In the genomic region with DNA sequence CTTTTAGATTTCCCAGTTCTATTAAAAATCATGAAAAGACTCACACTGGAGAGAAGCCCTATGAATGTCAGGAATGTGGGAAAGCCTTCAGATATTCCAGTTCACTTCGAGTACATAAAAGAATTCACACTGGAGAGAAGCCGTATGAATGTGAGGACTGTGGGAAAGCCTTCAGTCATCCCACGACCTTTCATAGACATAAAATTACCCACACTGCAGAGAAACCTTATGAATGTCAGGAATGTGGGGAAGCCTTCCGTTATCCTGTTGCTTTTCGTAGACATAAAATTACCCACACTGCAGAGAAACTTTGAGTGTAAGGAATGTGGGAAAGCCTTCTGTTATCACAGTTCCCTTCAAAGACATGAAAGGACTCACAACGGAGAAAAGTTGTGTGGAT, we compare ENCODE assay signal across 17 cellular contexts. TPM values are rescaled to one million over a fixed set of nuclear protein-coding genes. Genes with fewer than 3 reads are reported as not detected.
DNase-seq lines count a peak whose midpoint lies in the region; ATAC-seq, FAIRE-seq and TF ChIP-seq lines count a peak whose summit lies in the region.
"Had no signal": no experiment of that assay in that cellular context is flagged by ENCODE, and none has a peak within 500 bp of the region (broad histone marks: within the 10 kb centered on the region; RNA-seq: fewer than 3 reads in every experiment).

No MANE protein-coding gene starts in this region.

- no peak overlapping the region for H4K8ac ChIP-seq in mesendoderm (ENCODE audit: low read depth, low read length)

- no peak overlapping the region for H3K23ac ChIP-seq in mesendoderm (ENCODE audit: low read length)

- H3K56ac ChIP-seq in mesendoderm (ENCODE audit: low read length): no peak overlapping the region

- TF ChIP-seq POLR2A in GM12878 (IDR thresholded peaks at IDR 0.05; ENCODE audit: low read depth, low read length): no peak

- DNase-seq in DMS53 (lab: John Stamatoyannopoulos, UW): peak; percentile 14
- DNase-seq in DMS53 treated with DMSO at 0.1 percent for 48 hours (lab: John Stamatoyannopoulos, UW; ENCODE audit: unreplicated experiment): no peak
- peak; percentile 5 for DNase-seq in LHCN-M2 (ENCODE audit: low read depth)
- DNase-seq in GM12878 (ENCODE audit: low read depth, low spot score): no peak
- DNase-seq in mesendoderm: no peak
- no peak for DNase-seq in HK-2 (ENCODE audit: unreplicated experiment)
- DNase-seq in activated CD4-positive, CD25-positive, alpha-beta regulatory T cell treated with anti-CD3 and anti-CD28 coated beads, Interleukin-2, amount 50 U/mL, for 72 hours: no peak
- no peak for DNase-seq in NCI-H146 (lab: John Stamatoyannopoulos, UW)
- DNase-seq: 8988T; CD4-positive, alpha-beta memory T cell; DMS79; H7 had no signal

- H4K20me1 ChIP-seq in GM12878 (ENCODE audit: control insufficient read depth, insufficient read depth): no peaks in the 10 kb centered on the region

- H3K9ac ChIP-seq in GM12878 (ENCODE audit: control insufficient read depth, insufficient read depth, low read length) (no peak overlapping the region), mesendoderm (ENCODE audit: low read length) (no peak overlapping the region)

- no peak overlapping the region for H2AK5ac ChIP-seq in mesendoderm (ENCODE audit: low read length)

- H3K36me3 ChIP-seq in GM12878 (ENCODE audit: control insufficient read depth in 2 of 2, insufficient read depth in 2 of 2, low read length in 1 of 2) (peaks cover 0 to 2% of the 10 kb centered on the region in 2 experiments; a peak in 1 of 4 replicates), mesendoderm (ENCODE audit: control insufficient read depth, insufficient read depth, low read length) (peaks cover 6% of the 10 kb centered on the region)

- H3K9me3 ChIP-seq in GM12878 (replicated peaks; ENCODE audit: control insufficient read depth, insufficient read depth, low read length): peaks cover 22% of the 10 kb centered on the region

- in situ Hi-C loops in GM12878 (cut with MboI): no loop called here

- no peak overlapping the region for H3K4ac ChIP-seq in mesendoderm (ENCODE audit: low read depth, low read length)

- H3K4me1 ChIP-seq in GM12878 (ENCODE audit: control insufficient read depth, insufficient read depth, low read length) (no peaks in the 10 kb centered on the region), mesendoderm (ENCODE audit: control insufficient read depth, low read depth, low read length) (no peaks in the 10 kb centered on the region)

- H3K79me2 ChIP-seq in GM12878 (ENCODE audit: control insufficient read depth, insufficient read depth, low read length): no peaks in the 10 kb centered on the region
- H3K79me2 ChIP-seq in mesendoderm (ENCODE audit: control insufficient read depth, insufficient read depth, low read length): no peaks in the 10 kb centered on the region

- no peak for FAIRE-seq in GM12878 (lab: Jason Lieb, UNC)
- FAIRE-seq: D721Med, GM12891, HTR-8/SVneo had no signal

- H3K27ac ChIP-seq in GM12878 (ENCODE audit: control insufficient read depth, insufficient read depth) (no peak overlapping the region), mesendoderm (ENCODE audit: low read depth, low read length) (no peak overlapping the region)
- H3K27ac ChIP-seq: C4-2B had no signal

- POLR2A ChIA-PET in GM12878 (lab: Charles Lee): no interaction called here

- no peaks in the 10 kb centered on the region for H3K79me1 ChIP-seq in mesendoderm (ENCODE audit: low read length)

- no peak overlapping the region for H2AFZ ChIP-seq in GM12878 (ENCODE audit: control insufficient read depth, low read depth, low read length)
- H2AFZ ChIP-seq: GM23338 had no signal

- H2BK15ac ChIP-seq in mesendoderm (replicated peaks; ENCODE audit: low read depth): no peak overlapping the region

- H3K4me3 ChIP-seq in GM12878: no peak overlapping the region
- peak overlapping the region; percentile 35 for H3K4me3 ChIP-seq in mesendoderm (ENCODE audit: low read length)
- H3K4me3 ChIP-seq: GM23338 had no signal

- no peak overlapping the region for H3K18ac ChIP-seq in mesendoderm (ENCODE audit: low read length)

- H3K4me2 ChIP-seq in GM12878 (ENCODE audit: control insufficient read depth, insufficient read depth) (no peak overlapping the region), mesendoderm (ENCODE audit: low read length) (no peak overlapping the region)
- H3K4me2 ChIP-seq: GM23338 had no signal

- no peak overlapping the region for H2BK120ac ChIP-seq in mesendoderm (ENCODE audit: low read depth, low read length)

- SMC1A ChIA-PET in GM12878 (lab: Charles Lee; ENCODE audit: uncharacterized antibody, unreplicated experiment): no interaction called here

- TF ChIP-seq EP300 in GM12878 (IDR thresholded peaks at IDR 0.05; ENCODE audit: borderline replicate concordance in 1 of 2, control insufficient read depth in 1 of 2, low read depth in 2 of 2, low read length in 2 of 2): no peak

- TF ChIP-seq CTCF in GM12878 (IDR thresholded peaks at IDR 0.05 in 2 of 3, conservative IDR thresholded peaks at IDR 0.05 in 1 of 3; ENCODE audit: control insufficient read depth in 2 of 3, extremely low read depth in 1 of 3, insufficient read depth in 1 of 3, low read depth in 3 of 3, low read length in 3 of 3): no peak

- 66% methylated on average over 6 of the region's 6 CpGs for WGBS in GM12878 (ENCODE audit: insufficient coverage, insufficient replicate concordance, low lambda C conversion rate, missing lambda C conversion rate)
- WGBS in mesendoderm (ENCODE audit: extremely low coverage, insufficient coverage, low lambda C conversion rate): no CpG with 5 or more reads among the region's 6 CpGs

- H2BK5ac ChIP-seq in mesendoderm (ENCODE audit: low read length): no peak overlapping the region

- H3K27me3 ChIP-seq in GM12878 (replicated peaks in 1 of 2; ENCODE audit: control insufficient read depth in 2 of 2, insufficient read depth in 2 of 2, low read length in 1 of 2) (no peaks in the 10 kb centered on the region), mesendoderm (ENCODE audit: insufficient read depth, low read length, poor library complexity) (no peaks in the 10 kb centered on the region)

- ATAC-seq in GM12878: no peak
- ATAC-seq: GM23338 had no signal

- no peak overlapping the region for H4K5ac ChIP-seq in mesendoderm (ENCODE audit: low read length)

- intact Hi-C loops in GM12878 (cut with micrococcal nuclease; ENCODE audit: unreplicated experiment): no loop called here

- no TSS peak for BruUV-seq in GM12878 (replicated peaks; lab: Mats Ljungman, UMichigan)

- RAD21 ChIA-PET in GM12878 (lab: Charles Lee; ENCODE audit: unreplicated experiment): no interaction called here

- CTCF ChIA-PET in GM12878 (lab: Yijun Ruan, JAX): no interaction called here

- TF ChIP-seq RAD21 in GM12878 (IDR thresholded peaks at IDR 0.05; ENCODE audit: insufficient read depth, low read depth, low read length): no peak

TF ChIP-seq in GM12878, 131 proteins besides CTCF, POLR2A, EP300 and RAD21:
- TF ChIP-seq CBX3 (IDR thresholded peaks at IDR 0.05; ENCODE audit: borderline replicate concordance, low read depth) (no peak), KLF5 (IDR thresholded peaks at IDR 0.05; ENCODE audit: partially characterized antibody) (peak; percentile 71), CBX5 (IDR thresholded peaks at IDR 0.05; ENCODE audit: low read depth) (peak; percentile 51; the same call in 1 of the 2 replicates)

RNA-seq across cellular contexts. Expression of gene ZNF627, which starts 55.2 kb away (rescaled TPM):
- 18.8 and 19.2 TPM in 2 replicates for total RNA-seq in LHCN-M2 (2014; rRNA removed)
- 5.8 TPM for polyA plus RNA-seq in LHCN-M2 (2012)
- total RNA-seq in GM12878 (2013; cell fraction: nucleolus; rRNA removed): 33.2 and 33.4 TPM in 2 replicates
- total RNA-seq in GM12878 (2014; rRNA removed): 10.9 and 12.5 TPM in 2 replicates
- 13.6 and 14.1 TPM in 2 replicates for total RNA-seq in GM12878 (2014; rRNA removed; fragmentation: Illumina TruSeq; extraction: Trizol)
- 9.8 and 10.3 TPM in 2 replicates for total RNA-seq in GM12878 (2021)
- 5.9 TPM for polyA plus RNA-seq in GM12878 (2011; ENCODE audit: low read depth)
- 13.7 and 19.8 TPM in 2 replicates for polyA plus RNA-seq in GM12878 (2011; rRNA removed)
- 6.4 and 8.5 TPM in 2 replicates for polyA plus RNA-seq in GM12878 (2011; cell fraction: cytosol; rRNA removed)
- polyA plus RNA-seq in GM12878 (2011; cell fraction: nucleus; rRNA removed): 7.1 and 8.5 TPM in 2 replicates
- polyA plus RNA-seq in GM12878 (2012): 5.8 and 8.1 TPM in 2 replicates
- polyA plus RNA-seq in GM12878 (2014; fragmentation: Illumina TruSeq; extraction: Trizol): 10.6 and 11.4 TPM in 2 replicates
- polyA plus RNA-seq in GM12878 (2014; fragmentation: Nextera tagmentation; extraction: Ambion mirVana): 1 to 10 TPM; 5.1 to 5.4 TPM
- 4.8 and 6.3 TPM in 2 replicates for polyA plus RNA-seq in GM12878 (2014; rRNA removed)
- 10 to 100 TPM in 1 of 2 experiments, 1 to 10 TPM in 1; 9.4 to 10.5 TPM for polyA plus RNA-seq in GM12878 (2016; fragmentation: Nextera tagmentation; extraction: Ambion mirVana)
- polyA minus RNA-seq in GM12878 (2011; rRNA and poly(A)+ RNA removed): 18.2 and 18.7 TPM in 2 replicates
- polyA minus RNA-seq in GM12878 (2011; cell fraction: cytosol; rRNA and poly(A)+ RNA removed): 4.8 and 10.2 TPM in 2 replicates
- polyA minus RNA-seq in GM12878 (2011; cell fraction: nucleus; rRNA and poly(A)+ RNA removed): 3.7 and 5.0 TPM in 2 replicates
- polyA plus RNA-seq in mesendoderm (2013, experiment 1 of 2): 7.0 TPM
- 6.6 TPM for polyA plus RNA-seq in mesendoderm (2013, experiment 2 of 2)

Comparison
In these comparisons a context has a peak if more than half of its experiments do, and no peak if none do; other contexts are left out.
1. DNase-seq: peak in DMS53 (single experiment) and LHCN-M2 (single experiment); none in DMS53 treated with DMSO at 0.1 percent for 48 hours (single experiment), GM12878 (single experiment), mesendoderm (single experiment), HK-2 (single experiment), activated CD4-positive, CD25-positive, alpha-beta regulatory T cell treated with anti-CD3 and anti-CD28 coated beads, Interleukin-2, amount 50 U/mL, for 72 hours (single experiment) and NCI-H146 (single experiment).